ENCODE assay signal across 10 cellular contexts in genomic region chr15:67177750-67178149, GRCh38.
DNase-seq lines count a peak whose midpoint lies in the region; ATAC-seq and TF ChIP-seq lines count a peak whose summit lies in the region.
"Had no signal": no experiment of that assay in that cellular context is flagged by ENCODE, and none has a peak within 500 bp of the region (broad histone marks: within the 10 kb centered on the region; RNA-seq: fewer than 3 reads in every experiment).

No MANE protein-coding gene starts in this region.

- intact Hi-C loops in gastrocnemius medialis (cut with DNase I; ENCODE audit: low total_unique reads): no loop called here

- H3K27me3 ChIP-seq in SJCRH30 (no peaks in the 10 kb centered on the region), gastrocnemius medialis (no peaks in the 10 kb centered on the region)

- no peak for TF ChIP-seq CTCF in gastrocnemius medialis (IDR thresholded peaks at IDR 0.05 in 4 of 5, conservative IDR thresholded peaks at IDR 0.05 in 1 of 5)

- in situ Hi-C loops in gastrocnemius medialis (cut with MboI; ENCODE audit: low sequenced_read_pairs in 4 of 4): no loop called here

- peak; percentile 28 for DNase-seq in GM03348 (ENCODE audit: low spot score)
- DNase-seq in SJCRH30: peak in 1 of 2 experiments; percentile 43
- peak; percentile 40 for DNase-seq in glomerular visceral epithelial cell (ENCODE audit: extremely low spot score)
- DNase-seq in gastrocnemius medialis: peak in 1 of 2 donors; percentile 18
- no peak for DNase-seq in effector CD4-positive, alpha-beta T cell
- no peak for DNase-seq in NCI-H82 treated with DMSO at 0.1 percent for 48 hours (lab: John Stamatoyannopoulos, UW; ENCODE audit: unreplicated experiment)
- DNase-seq in SIG-M5 treated with dmso at 0.1 percent for 504 hours (lab: John Stamatoyannopoulos, UW; ENCODE audit: unreplicated experiment): no peak
- DNase-seq in cerebellum (ENCODE audit: low spot score): no peak
- DNase-seq: DMS53; stimulated activated CD4-positive, alpha-beta T cell treated with anti-CD3 and anti-CD28 coated beads, Interleukin-4, amount 100 ng/mL, for 4 hours had no signal

- H3K27ac ChIP-seq in SJCRH30 (peak overlapping the region; percentile 48), gastrocnemius medialis (peak overlapping the region; percentile 85 to 99 (median 95))

- H3K36me3 ChIP-seq in SJCRH30 (peaks cover 16% of the 10 kb centered on the region), gastrocnemius medialis (peaks cover 0 to 6% of the 10 kb centered on the region in 2 donors)

- no peaks in the 10 kb centered on the region for H3K9me3 ChIP-seq in SJCRH30 (replicated peaks)
- H3K9me3 ChIP-seq in gastrocnemius medialis: no peaks in the 10 kb centered on the region

- H3K4me1 ChIP-seq in SJCRH30: peaks cover 42% of the 10 kb centered on the region
- H3K4me1 ChIP-seq in gastrocnemius medialis: peaks cover 40 to 65% of the 10 kb centered on the region in 2 donors

- ATAC-seq in gastrocnemius medialis: no peak

- TF ChIP-seq POLR2A in gastrocnemius medialis (IDR thresholded peaks at IDR 0.05): no peak

- H3K4me3 ChIP-seq in SJCRH30: no peak overlapping the region
- no peak overlapping the region for H3K4me3 ChIP-seq in gastrocnemius medialis

Comparison
In these comparisons a context has a peak if more than half of its experiments do, and no peak if none do; other contexts are left out.
1. DNase-seq: peak in GM03348 (single experiment) and glomerular visceral epithelial cell (single experiment); none in effector CD4-positive, alpha-beta T cell (single experiment), NCI-H82 treated with DMSO at 0.1 percent for 48 hours (single experiment), SIG-M5 treated with dmso at 0.1 percent for 504 hours (single experiment) and cerebellum (single experiment).